In genomic region chr2:224561234-224562005, GRCh38 we compare ENCODE assay signal across 12 cellular contexts. TPM values are rescaled to one million over a fixed set of nuclear protein-coding genes. Genes with fewer than 3 reads are reported as not detected.
DNase-seq lines count a peak whose midpoint lies in the region; ATAC-seq and TF ChIP-seq lines count a peak whose summit lies in the region.
"Had no signal": no experiment of that assay in that cellular context is flagged by ENCODE, and none has a peak within 500 bp of the region (broad histone marks: within the 10 kb centered on the region; RNA-seq: fewer than 3 reads in every experiment).

No MANE protein-coding gene starts in this region.

- TF ChIP-seq EP300 in tibial nerve (IDR thresholded peaks at IDR 0.05) (no peak), ovary (IDR thresholded peaks at IDR 0.05) (no peak)

- H3K4me3 Mint-ChIP-seq in activated CD8-positive, alpha-beta T cell treated with anti-CD3 and anti-CD28 coated beads for 36 hours, result no peak overlapping the region
- no peak overlapping the region for H3K4me3 Mint-ChIP-seq in activated CD8-positive, alpha-beta T cell treated with anti-CD3 and anti-CD28 coated beads, Interleukin-2, amount 10 ng/mL, durations not matched to agents 7 days and 5 days
- no peak overlapping the region for H3K4me3 Mint-ChIP-seq in stimulated activated effector memory CD8-positive, alpha-beta T cell treated with anti-CD3 and anti-CD28 coated beads, Interleukin-12 subunit alpha, Interleukin-12 subunit beta, amount 100 ng/mL, for 72 hours
- H3K4me3 Mint-ChIP-seq: natural killer cell had no signal

- H3K4me1 ChIP-seq in tibial nerve, result peaks cover 0 to 74% (median 18%) of the 10 kb centered on the region in 4 donors
- H3K4me1 ChIP-seq in ovary (ENCODE audit: insufficient read depth), result peaks cover 8% of the 10 kb centered on the region

- H3K4me1 Mint-ChIP-seq in activated CD8-positive, alpha-beta T cell treated with anti-CD3 and anti-CD28 coated beads for 36 hours (ENCODE audit: low read depth), result peaks cover 48% of the 10 kb centered on the region
- H3K4me1 Mint-ChIP-seq in activated CD8-positive, alpha-beta T cell treated with anti-CD3 and anti-CD28 coated beads, Interleukin-2, amount 10 ng/mL, durations not matched to agents 7 days and 5 days (ENCODE audit: low read depth), result peaks cover 3% of the 10 kb centered on the region
- peaks cover 50% of the 10 kb centered on the region for H3K4me1 Mint-ChIP-seq in stimulated activated effector memory CD8-positive, alpha-beta T cell treated with anti-CD3 and anti-CD28 coated beads, Interleukin-12 subunit alpha, Interleukin-12 subunit beta, amount 100 ng/mL, for 72 hours

- H3K27ac Mint-ChIP-seq in activated CD8-positive, alpha-beta T cell treated with anti-CD3 and anti-CD28 coated beads for 36 hours, result no peak overlapping the region
- H3K27ac Mint-ChIP-seq in activated CD8-positive, alpha-beta T cell treated with anti-CD3 and anti-CD28 coated beads, Interleukin-2, amount 10 ng/mL, durations not matched to agents 7 days and 5 days, result no peak overlapping the region
- no peak overlapping the region for H3K27ac Mint-ChIP-seq in stimulated activated effector memory CD8-positive, alpha-beta T cell treated with anti-CD3 and anti-CD28 coated beads, Interleukin-12 subunit alpha, Interleukin-12 subunit beta, amount 100 ng/mL, for 72 hours
- H3K27ac Mint-ChIP-seq: natural killer cell had no signal

- WGBS in tibial nerve, 2 donors, result 62 to 65% methylated on average over 7 of the region's 7 CpGs
- 65 to 76% (median 74%) methylated on average over 7 of the region's 7 CpGs for WGBS in ovary, 3 donors

- H3K4me3 ChIP-seq in tibial nerve (no peak overlapping the region), ovary (no peak overlapping the region)

- DNase-seq in activated CD8-positive, alpha-beta T cell treated with anti-CD3 and anti-CD28 coated beads for 36 hours, result no peak
- no peak for DNase-seq in activated CD8-positive, alpha-beta T cell treated with anti-CD3 and anti-CD28 coated beads, Interleukin-2, amount 10 ng/mL, durations not matched to agents 7 days and 5 days
- peak; percentile 8 for DNase-seq in NCI-H226
- DNase-seq in stimulated activated effector memory CD8-positive, alpha-beta T cell treated with anti-CD3 and anti-CD28 coated beads, Interleukin-12 subunit alpha, Interleukin-12 subunit beta, amount 100 ng/mL, for 72 hours (ENCODE audit: low spot score in 2 of 2), result no peak
- DNase-seq in NCI-H69 (lab: John Stamatoyannopoulos, UW), result no peak
- no peak for DNase-seq in tibial nerve (ENCODE audit: low spot score in 2 of 2)
- DNase-seq in ovary, result no peak
- DNase-seq: GF-D8; natural killer cell; NCI-H187; stimulated activated CD4-positive, alpha-beta T cell treated with anti-CD3 and anti-CD28 coated beads, Interleukin-2, amount 100 ng/mL, for 48 hours had no signal

- no peaks in the 10 kb centered on the region for H3K9me3 Mint-ChIP-seq in activated CD8-positive, alpha-beta T cell treated with anti-CD3 and anti-CD28 coated beads for 36 hours
- no peaks in the 10 kb centered on the region for H3K9me3 Mint-ChIP-seq in activated CD8-positive, alpha-beta T cell treated with anti-CD3 and anti-CD28 coated beads, Interleukin-2, amount 10 ng/mL, durations not matched to agents 7 days and 5 days (ENCODE audit: insufficient read depth)
- no peaks in the 10 kb centered on the region for H3K9me3 Mint-ChIP-seq in stimulated activated effector memory CD8-positive, alpha-beta T cell treated with anti-CD3 and anti-CD28 coated beads, Interleukin-12 subunit alpha, Interleukin-12 subunit beta, amount 100 ng/mL, for 72 hours
- H3K9me3 Mint-ChIP-seq: natural killer cell had no signal

- no peaks in the 10 kb centered on the region for H3K27me3 Mint-ChIP-seq in activated CD8-positive, alpha-beta T cell treated with anti-CD3 and anti-CD28 coated beads for 36 hours
- H3K27me3 Mint-ChIP-seq in activated CD8-positive, alpha-beta T cell treated with anti-CD3 and anti-CD28 coated beads, Interleukin-2, amount 10 ng/mL, durations not matched to agents 7 days and 5 days (ENCODE audit: low read depth), result no peaks in the 10 kb centered on the region

- H3K9me3 ChIP-seq in tibial nerve, result peaks cover 0 to 6% (median 1%) of the 10 kb centered on the region in 4 donors
- no peaks in the 10 kb centered on the region for H3K9me3 ChIP-seq in ovary

- CTCF ChIA-PET in activated CD8-positive, alpha-beta T cell treated with anti-CD3 and anti-CD28 coated beads for 36 hours (lab: Charles Lee), result interaction anchor here (0.7 to 1.7 kb wide), 7 partner anchors 9 to 193 kb away, joined by 3 to 4 read pairs (median 3); no protein-coding TSS in a partner anchor
- CTCF ChIA-PET in activated CD8-positive, alpha-beta T cell treated with anti-CD3 and anti-CD28 coated beads, Interleukin-2, amount 10 ng/mL, durations not matched to agents 7 days and 5 days (lab: Charles Lee), result interaction anchor here (0.9 to 1.9 kb wide), 2 partner anchors 24 to 89 kb away, joined by 3 to 4 read pairs; partner anchors contain the start of gene CUL3

- H3K36me3 Mint-ChIP-seq in activated CD8-positive, alpha-beta T cell treated with anti-CD3 and anti-CD28 coated beads for 36 hours (ENCODE audit: low read depth), result peaks cover 23% of the 10 kb centered on the region
- H3K36me3 Mint-ChIP-seq in activated CD8-positive, alpha-beta T cell treated with anti-CD3 and anti-CD28 coated beads, Interleukin-2, amount 10 ng/mL, durations not matched to agents 7 days and 5 days (ENCODE audit: low read depth), result peaks cover 33% of the 10 kb centered on the region
- H3K36me3 Mint-ChIP-seq in stimulated activated effector memory CD8-positive, alpha-beta T cell treated with anti-CD3 and anti-CD28 coated beads, Interleukin-12 subunit alpha, Interleukin-12 subunit beta, amount 100 ng/mL, for 72 hours, result peaks cover 20% of the 10 kb centered on the region
- H3K36me3 Mint-ChIP-seq: natural killer cell had no signal

- peak; percentile 66 for ATAC-seq in activated CD8-positive, alpha-beta T cell treated with anti-CD3 and anti-CD28 coated beads for 36 hours
- ATAC-seq in activated CD8-positive, alpha-beta T cell treated with anti-CD3 and anti-CD28 coated beads, Interleukin-2, amount 10 ng/mL, durations not matched to agents 7 days and 5 days, result no peak
- peak; percentile 71 for ATAC-seq in HG02642 (IDR thresholded peaks at IDR 0.05; ENCODE audit: poor library complexity, unreplicated experiment)
- peak; percentile 93 for ATAC-seq in stimulated activated effector memory CD8-positive, alpha-beta T cell treated with anti-CD3 and anti-CD28 coated beads, Interleukin-12 subunit alpha, Interleukin-12 subunit beta, amount 100 ng/mL, for 72 hours
- ATAC-seq: natural killer cell had no signal

- H3K36me3 ChIP-seq in tibial nerve (peaks cover 0 to 3% (median 0%) of the 10 kb centered on the region in 3 donors), ovary (no peaks in the 10 kb centered on the region)

- H3K27ac ChIP-seq in tibial nerve, result no peak overlapping the region
- H3K27ac ChIP-seq in ovary, result no peak overlapping the region

- TF ChIP-seq CTCF in activated CD8-positive, alpha-beta T cell treated with anti-CD3 and anti-CD28 coated beads for 36 hours (IDR thresholded peaks at IDR 0.05), result no peak
- TF ChIP-seq CTCF in tibial nerve (IDR thresholded peaks at IDR 0.05) (no peak), ovary (IDR thresholded peaks at IDR 0.05) (no peak)

- intact Hi-C loops in activated CD8-positive, alpha-beta T cell treated with anti-CD3 and anti-CD28 coated beads for 36 hours (cut with micrococcal nuclease), result no loop called here
- intact Hi-C loops in ovary (cut with DNase I), result no loop called here

- no peak for TF ChIP-seq POLR2A in tibial nerve (IDR thresholded peaks at IDR 0.05)
- no peak for TF ChIP-seq POLR2A in ovary (IDR thresholded peaks at IDR 0.05)

- POLR2A ChIA-PET in activated CD8-positive, alpha-beta T cell treated with anti-CD3 and anti-CD28 coated beads for 36 hours (lab: Charles Lee), result interaction anchor here (0.9 to 3.0 kb wide), 4 partner anchors 9 to 37 kb away, joined by 3 to 8 read pairs (median 5); partner anchors contain the start of gene CUL3
- POLR2A ChIA-PET in activated CD8-positive, alpha-beta T cell treated with anti-CD3 and anti-CD28 coated beads, Interleukin-2, amount 10 ng/mL, durations not matched to agents 7 days and 5 days (lab: Charles Lee), result no interaction called here

- H3K27me3 ChIP-seq in tibial nerve (no peaks in the 10 kb centered on the region), ovary (no peaks in the 10 kb centered on the region)

RNA-seq across cellular contexts. Expression of gene CUL3, which starts 23.7 kb away (rescaled TPM):
- 10 to 100 TPM; 75.0 to 76.7 TPM for total RNA-seq in activated CD8-positive, alpha-beta T cell treated with anti-CD3 and anti-CD28 coated beads for 36 hours
- total RNA-seq in activated CD8-positive, alpha-beta T cell treated with anti-CD3 and anti-CD28 coated beads, Interleukin-2, amount 10 ng/mL, durations not matched to agents 7 days and 5 days, result 10 to 100 TPM; 77.9 to 82.0 TPM
- total RNA-seq in tibial nerve, result 10 to 100 TPM; 63.0 to 72.2 (median 67.3) TPM
- total RNA-seq in ovary, result 10 to 100 TPM; 57.0 to 83.3 (median 71.1) TPM
- polyA plus RNA-seq in ovary, result 10 to 100 TPM; 50.0 to 66.3 TPM
